In genomic region chr10:91908358-91909177, GRCh38 we compare ENCODE assay signal across 8 cellular contexts.
DNase-seq lines count a peak whose midpoint lies in the region; ATAC-seq lines count a peak whose summit lies in the region.

No MANE protein-coding gene starts in this region.

- ATAC-seq in GM18867 (IDR thresholded peaks at IDR 0.05; ENCODE audit: unreplicated experiment) (peak; percentile 94), HG03095 (IDR thresholded peaks at IDR 0.05; ENCODE audit: unreplicated experiment) (peak; percentile 88)

- DNase-seq in AG08396 (ENCODE audit: low spot score) (peak; percentile 81), NCI-H2171 treated with DMSO at 0.1 percent for 48 hours (lab: John Stamatoyannopoulos, UW) (peak; percentile 66), cerebellar cortex (ENCODE audit: low spot score) (peak; percentile 76), kidney tubule cell (ENCODE audit: low spot score) (peak; percentile 87)
- peak; percentile 28 to 55 (median 48) for DNase-seq in activated CD4-positive, CD25-positive, alpha-beta regulatory T cell (lab: John Stamatoyannopoulos, UW)
- peak; percentile 43 to 67 (median 50) for DNase-seq in stimulated activated CD4-positive, alpha-beta T cell treated with anti-CD3 and anti-CD28 coated beads, Interleukin-1b, Interleukin-23, amount 100 ng/mL, for 24 hours (ENCODE audit: low read depth in 4 of 4, low spot score in 1 of 4)

Comparison
In these comparisons a context has a peak if more than half of its experiments do, and no peak if none do; other contexts are left out.
1. Peak in every context shown above with its lines: DNase-seq and ATAC-seq.